In genomic region chr1:42306977-42307376, GRCh38 we compare ENCODE assay signal across 28 cellular contexts.
"Had no signal": no experiment of that assay in that cellular context is flagged by ENCODE, and none has a peak within 500 bp of the region (broad histone marks: within the 10 kb centered on the region; RNA-seq: fewer than 3 reads in every experiment).

No MANE protein-coding gene starts in this region.

- H3K36me3 ChIP-seq: colonic mucosa, gastrocnemius medialis had no signal

- H3K4me1 ChIP-seq: colonic mucosa had no signal

- H3K27ac Mint-ChIP-seq: dendritic cell treated with granulocyte-macrophage colony-stimulating factor and Interleukin-4, amounts not matched to agents 40 ng/mL and 50 ng/mL, for 4 days; endodermal cell had no signal

- H3K4me3 ChIP-seq: colonic mucosa, esophagus squamous epithelium, gastrocnemius medialis, heart right ventricle, left lung, lower lobe of right lung, mucosa of descending colon had no signal

- H3K9me3 Mint-ChIP-seq: endodermal cell had no signal

- FAIRE-seq: endometrium, islet of Langerhans, keratinocyte had no signal

- DNase-seq: colonic mucosa; cortex of kidney; effector CD8-positive, alpha-beta T cell; effector memory CD8-positive, alpha-beta T cell; endodermal cell; erythroblast; esophagus squamous epithelium; foreskin fibroblast; foreskin melanocyte; gastrocnemius medialis; glutamatergic neuron; head of caudate nucleus; heart right ventricle; hippocampal formation; left cardiac atrium; left lung; left ventricle myocardium superior; lower lobe of right lung; mesenchymal stem cell; mucosa of descending colon; naive B cell; naive thymus-derived CD8-positive, alpha-beta T cell had no signal

- H3K27me3 ChIP-seq: colonic mucosa, esophagus squamous epithelium, gastrocnemius medialis, heart right ventricle, left lung had no signal

- H3K9me3 ChIP-seq: colonic mucosa, esophagus squamous epithelium, gastrocnemius medialis, lower lobe of right lung, mucosa of descending colon had no signal

- H3K27me3 Mint-ChIP-seq: dendritic cell treated with granulocyte-macrophage colony-stimulating factor and Interleukin-4, amounts not matched to agents 40 ng/mL and 50 ng/mL, for 4 days; effector memory CD8-positive, alpha-beta T cell; naive B cell; naive thymus-derived CD8-positive, alpha-beta T cell had no signal

- H3K27ac ChIP-seq: colonic mucosa, epithelial cell of prostate, esophagus squamous epithelium, gastrocnemius medialis, heart right ventricle, left lung, lower lobe of right lung had no signal

- H3K4me3 Mint-ChIP-seq: dendritic cell treated with granulocyte-macrophage colony-stimulating factor and Interleukin-4, amounts not matched to agents 40 ng/mL and 50 ng/mL, for 4 days; effector memory CD8-positive, alpha-beta T cell; endodermal cell; naive thymus-derived CD8-positive, alpha-beta T cell had no signal

- ATAC-seq: effector memory CD8-positive, alpha-beta T cell; esophagus mucosa; gastrocnemius medialis; heart right ventricle; left cardiac atrium; left lung; left ventricle myocardium superior; lower lobe of right lung; mucosa of descending colon; naive thymus-derived CD8-positive, alpha-beta T cell had no signal
